In the genomic region with DNA sequence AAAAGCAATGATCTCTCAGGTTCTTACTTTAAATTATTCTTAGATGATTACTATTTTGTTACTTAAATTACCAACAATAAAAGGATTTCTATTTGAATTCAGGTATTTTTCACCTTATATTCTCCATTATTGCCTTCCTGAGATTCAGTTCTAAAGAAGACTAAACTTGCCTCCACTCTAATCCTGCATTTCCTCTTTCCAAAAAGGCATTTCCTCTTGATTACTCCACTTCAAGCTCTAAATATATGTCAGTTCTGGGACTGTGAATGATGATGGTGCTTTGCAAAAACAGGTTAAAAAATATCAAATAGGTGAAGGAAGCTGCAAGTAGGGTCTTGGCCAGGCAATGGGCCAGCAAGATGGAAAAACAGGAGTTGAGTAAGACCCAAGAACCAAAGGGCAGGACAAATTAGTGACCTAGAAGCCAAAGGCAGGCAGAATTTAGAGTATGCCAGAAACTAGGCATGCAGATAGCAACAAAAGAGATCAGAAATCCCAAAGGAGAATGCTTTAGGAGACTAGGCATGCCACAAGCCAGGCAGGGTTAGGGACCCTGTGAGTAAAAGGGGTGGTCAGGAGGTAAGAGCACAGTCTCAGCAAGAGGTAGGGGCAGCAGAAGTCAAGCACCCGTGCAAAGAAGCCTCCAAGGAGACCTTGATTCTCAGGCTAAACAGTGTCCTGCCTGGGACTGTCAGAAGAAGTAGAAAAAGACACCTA, we compare ENCODE assay signal across 17 cellular contexts. TPM values are rescaled to one million over a fixed set of nuclear protein-coding genes. Genes with fewer than 3 reads are reported as not detected.
DNase-seq lines count a peak whose midpoint lies in the region; ATAC-seq, FAIRE-seq and TF ChIP-seq lines count a peak whose summit lies in the region.
"Had no signal": no experiment of that assay in that cellular context is flagged by ENCODE, and none has a peak within 500 bp of the region (broad histone marks: within the 10 kb centered on the region; RNA-seq: fewer than 3 reads in every experiment).

No MANE protein-coding gene starts in this region.

- H3K4me3 ChIP-seq in OCI-LY7 (ENCODE audit: low read depth, low read length, poor library complexity, severe bottlenecking) (peak overlapping the region; percentile 47), K562 (no peak overlapping the region)
- H3K4me3 ChIP-seq: gastroesophageal sphincter had no signal

- peak overlapping the region; percentile 21 for H3K4me3 Mint-ChIP-seq in activated T-cell treated with anti-CD3 and anti-CD28 coated beads, Interleukin-2, amount 50 U/mL, for 4 hours
- peak overlapping the region; percentile 64 to 67 for H3K4me3 Mint-ChIP-seq in stimulated activated naive B cell treated with anti-CD40 and anti-IgM and Interleukin-4, amounts not matched to agents 10 μg/mL and 1 μg/mL and 100 μg/mL, for 72 hours
- H3K4me3 Mint-ChIP-seq: central memory CD8-positive, alpha-beta T cell had no signal

- CTCF ChIA-PET in OCI-LY7 (lab: Charles Lee; ENCODE audit: unreplicated experiment) (interaction anchor here (0.7 kb wide), 1 partner anchor 20 kb away, joined by 3 read pairs; no protein-coding TSS in a partner anchor), K562 (lab: Yijun Ruan, JAX; ENCODE audit: low intra/inter-chr PET ratio) (no interaction called here)

- WGBS in K562 (ENCODE audit: insufficient coverage, low coverage, missing lambda C conversion rate) = 15% methylated on average over 1 of the region's 1 CpG

- H3K36me3 ChIP-seq in OCI-LY7 (ENCODE audit: insufficient read depth, low read length) = no peaks in the 10 kb centered on the region
- H3K36me3 ChIP-seq in K562 (ENCODE audit: control insufficient read depth, insufficient read depth, low read length) = no peaks in the 10 kb centered on the region
- H3K36me3 ChIP-seq: gastroesophageal sphincter had no signal

- POLR2A ChIA-PET in OCI-LY7 (lab: Charles Lee) = interaction anchor here (0.6 to 9.8 kb wide), 14 partner anchors 8 to 107 kb away, joined by 3 to 98 read pairs (median 3); partner anchors contain the start of gene DIPK1A
- POLR2A ChIA-PET in K562 (lab: Yijun Ruan, JAX) = interaction anchor here (1.1 to 4.7 kb wide), 3 partner anchors 8 to 11 kb away, joined by 3 to 20 read pairs (median 5); partner anchors contain the start of gene DIPK1A

- peak overlapping the region; percentile 57; the same call in 1 of the 2 replicates for H2AFZ ChIP-seq in OCI-LY7 (ENCODE audit: low read length)
- peak overlapping the region; percentile 34; the same call in 1 of the 2 replicates for H2AFZ ChIP-seq in K562 (ENCODE audit: low read depth, low read length)

- no peak for TF ChIP-seq POLR2A in K562 (conservative IDR thresholded peaks at IDR 0.05)

- peak overlapping the region; percentile 92 for H3K27ac Mint-ChIP-seq in stimulated activated naive B cell treated with anti-CD40 and anti-IgM and Interleukin-4, amounts not matched to agents 10 μg/mL and 1 μg/mL and 100 μg/mL, for 72 hours

- peak overlapping the region; percentile 96 for H3K27ac ChIP-seq in OCI-LY7 (ENCODE audit: low read depth, low read length, poor library complexity, severe bottlenecking)
- H3K27ac ChIP-seq in K562 (ENCODE audit: extremely low read depth, low read depth, low read length) = no peak overlapping the region
- H3K27ac ChIP-seq: gastroesophageal sphincter had no signal

- no peak for ATAC-seq in activated T-cell treated with anti-CD3 and anti-CD28 coated beads, Interleukin-2, amount 50 U/mL, for 4 hours
- peak; percentile 50 for ATAC-seq in K562
- ATAC-seq in stimulated activated naive B cell treated with anti-CD40 and anti-IgM and Interleukin-4, amounts not matched to agents 10 μg/mL and 1 μg/mL and 100 μg/mL, for 72 hours (replicated peaks) = no peak
- no peak for ATAC-seq in HG02678 (IDR thresholded peaks at IDR 0.05; ENCODE audit: unreplicated experiment)
- ATAC-seq: gastroesophageal sphincter, HepG2 had no signal

- peak overlapping the region; percentile 70 for H3K4me2 ChIP-seq in OCI-LY7 (ENCODE audit: low read length)
- H3K4me2 ChIP-seq in K562 (ENCODE audit: insufficient read depth, low read length) = peak overlapping the region; percentile 32

- BruUV-seq in OCI-LY7 (replicated peaks; lab: Mats Ljungman, UMichigan) (no TSS peak), K562 (replicated peaks; lab: Mats Ljungman, UMichigan) (no TSS peak)

- no peak for TF ChIP-seq EP300 in K562 (IDR thresholded peaks at IDR 0.05; ENCODE audit: low read length)

- H3K4me1 ChIP-seq in OCI-LY7 (ENCODE audit: insufficient read depth, low read length, poor library complexity, severe bottlenecking) = peaks cover 98% of the 10 kb centered on the region
- peaks cover 10 to 31% of the 10 kb centered on the region in 2 experiments for H3K4me1 ChIP-seq in K562 (replicated peaks in 1 of 2; ENCODE audit: control insufficient read depth in 2 of 2, insufficient read depth in 2 of 2, low read length in 2 of 2)
- H3K4me1 ChIP-seq: gastroesophageal sphincter had no signal

- no peaks in the 10 kb centered on the region for H3K27me3 ChIP-seq in K562 (ENCODE audit: control insufficient read depth in 2 of 2, insufficient read depth in 2 of 2, low read length in 2 of 2)
- H3K27me3 ChIP-seq: gastroesophageal sphincter had no signal

- in situ Hi-C loops in K562 (cut with MboI) = no loop called here

- intact Hi-C loops in OCI-LY7 (cut with micrococcal nuclease; ENCODE audit: unreplicated experiment) = loop anchor here (1.0 kb wide), 1 partner anchor 57 kb away; no protein-coding TSS in a partner anchor
- intact Hi-C loops in K562 (cut with micrococcal nuclease) = no loop called here

- H3K79me2 ChIP-seq in OCI-LY7 (ENCODE audit: insufficient read depth, low read depth, low read length) (no peaks in the 10 kb centered on the region), K562 (ENCODE audit: control insufficient read depth, insufficient read depth, low read length) (no peaks in the 10 kb centered on the region)

- H3K9me1 ChIP-seq in K562 (ENCODE audit: control insufficient read depth, insufficient read depth, low read length) = no peaks in the 10 kb centered on the region

- H3K36me3 Mint-ChIP-seq in activated T-cell treated with anti-CD3 and anti-CD28 coated beads, Interleukin-2, amount 50 U/mL, for 4 hours (ENCODE audit: insufficient read depth) = no peaks in the 10 kb centered on the region
- peaks cover 0 to 4% of the 10 kb centered on the region in 2 donors for H3K36me3 Mint-ChIP-seq in stimulated activated naive B cell treated with anti-CD40 and anti-IgM and Interleukin-4, amounts not matched to agents 10 μg/mL and 1 μg/mL and 100 μg/mL, for 72 hours

- no peak for TF ChIP-seq CTCF in OCI-LY7 (conservative IDR thresholded peaks at IDR 0.05; ENCODE audit: low read length)
- TF ChIP-seq CTCF in K562 (IDR thresholded peaks at IDR 0.05 in 2 of 3, conservative IDR thresholded peaks at IDR 0.05 in 1 of 3; ENCODE audit: insufficient read depth in 2 of 3, low read depth in 1 of 3, low read length in 3 of 3) = no peak

- no peak for DNase-seq in activated T-cell treated with anti-CD3 and anti-CD28 coated beads, Interleukin-2, amount 50 U/mL, for 4 hours
- DNase-seq in activated T-cell treated with anti-CD3 and anti-CD28 coated beads for 4 hours (no peak), OCI-LY7 (ENCODE audit: low spot score) (no peak), K562 (ENCODE audit: extremely low read depth in 1 of 4, low spot score in 3 of 4) (no peak), ureter (ENCODE audit: low spot score) (no peak), NCI-H2196 (lab: John Stamatoyannopoulos, UW; ENCODE audit: unreplicated experiment) (no peak)
- DNase-seq in stimulated activated naive B cell treated with anti-CD40 and anti-IgM and Interleukin-4, amounts not matched to agents 10 μg/mL and 1 μg/mL and 100 μg/mL, for 72 hours = no peak
- DNase-seq: DMS 273 treated with DMSO at 0.1 percent for 48 hours, midbrain, NCI-H1694 treated with DMSO at 0.1 percent for 48 hours, NCI-H524 treated with DMSO at 0.1 percent for 48 hours, T1000 had no signal

- H3K27me3 Mint-ChIP-seq in activated T-cell treated with anti-CD3 and anti-CD28 coated beads, Interleukin-2, amount 50 U/mL, for 4 hours (ENCODE audit: low read depth) = no peaks in the 10 kb centered on the region
- no peaks in the 10 kb centered on the region for H3K27me3 Mint-ChIP-seq in stimulated activated naive B cell treated with anti-CD40 and anti-IgM and Interleukin-4, amounts not matched to agents 10 μg/mL and 1 μg/mL and 100 μg/mL, for 72 hours
- H3K27me3 Mint-ChIP-seq: central memory CD8-positive, alpha-beta T cell had no signal

- no peak for FAIRE-seq in K562 (lab: Jason Lieb, UNC)
- FAIRE-seq: endothelial cell of umbilical vein, HepG2 had no signal

- H3K9me2 ChIP-seq in OCI-LY7 (ENCODE audit: insufficient read depth, low read length) = no peaks in the 10 kb centered on the region

- H3K9me3 Mint-ChIP-seq in activated T-cell treated with anti-CD3 and anti-CD28 coated beads, Interleukin-2, amount 50 U/mL, for 4 hours = no peaks in the 10 kb centered on the region
- H3K9me3 Mint-ChIP-seq in stimulated activated naive B cell treated with anti-CD40 and anti-IgM and Interleukin-4, amounts not matched to agents 10 μg/mL and 1 μg/mL and 100 μg/mL, for 72 hours = peaks cover 0 to 2% of the 10 kb centered on the region in 2 donors
- H3K9me3 Mint-ChIP-seq: central memory CD8-positive, alpha-beta T cell had no signal

- no peaks in the 10 kb centered on the region for H4K20me1 ChIP-seq in OCI-LY7 (ENCODE audit: insufficient read depth, low read length)
- no peaks in the 10 kb centered on the region for H4K20me1 ChIP-seq in K562 (replicated peaks; ENCODE audit: control insufficient read depth, insufficient read depth, low read length)

- TF ChIP-seq RAD21 in K562 (CRISPR knock-in tag; conservative IDR thresholded peaks at IDR 0.05 in 1 of 2, IDR thresholded peaks at IDR 0.05 in 1 of 2) = no peak

- no peak overlapping the region; a peak in 1 of 4 replicates for H3K9ac ChIP-seq in K562 (ENCODE audit: insufficient read depth in 1 of 2, low read depth in 2 of 2, low read length in 2 of 2)

- H3K4me1 Mint-ChIP-seq in activated T-cell treated with anti-CD3 and anti-CD28 coated beads, Interleukin-2, amount 50 U/mL, for 4 hours (ENCODE audit: low read depth) = peaks cover 55% of the 10 kb centered on the region
- peaks cover 38 to 91% of the 10 kb centered on the region in 2 donors for H3K4me1 Mint-ChIP-seq in stimulated activated naive B cell treated with anti-CD40 and anti-IgM and Interleukin-4, amounts not matched to agents 10 μg/mL and 1 μg/mL and 100 μg/mL, for 72 hours

- H3K9me3 ChIP-seq in OCI-LY7 (ENCODE audit: low read length) (no peaks in the 10 kb centered on the region), K562 (replicated peaks; ENCODE audit: control insufficient read depth, insufficient read depth, low read depth, low read length) (no peaks in the 10 kb centered on the region)
- H3K9me3 ChIP-seq: gastroesophageal sphincter had no signal

RNA-seq across cellular contexts. Expression of gene DIPK1A, which starts 11.3 kb away (rescaled TPM):
- 1 to 10 TPM; 3.6 to 5.3 (median 4.2) TPM for total RNA-seq in activated T-cell treated with anti-CD3 and anti-CD28 coated beads, Interleukin-2, amount 50 U/mL, for 4 hours
- total RNA-seq in OCI-LY7 (2014; rRNA removed; shearing (Covaris generic)) = 13.0 and 13.5 TPM in 2 replicates
- total RNA-seq in OCI-LY7 (2022) = 25.4 and 26.2 TPM in 2 replicates
- total RNA-seq in K562 (2011; cell fraction: chromatin; rRNA removed; ENCODE audit: low replicate concordance) = 2.0 and 4.2 TPM in 2 replicates
- 1.5 and 1.7 TPM in 2 replicates for total RNA-seq in K562 (2011; cell fraction: nucleolus; rRNA removed)
- total RNA-seq in K562 (2011; cell fraction: nucleoplasm; rRNA removed) = 3.3 and 4.8 TPM in 2 replicates
- 0.54 and 0.69 TPM in 2 replicates for total RNA-seq in K562 (2014; rRNA removed)
- 1.3 and 1.9 TPM in 2 replicates for total RNA-seq in K562 (2014; rRNA removed; fragmentation: Illumina TruSeq; extraction: Trizol)
- 1.1 and 1.2 TPM in 2 replicates for total RNA-seq in K562 (2015; rRNA removed; fragmentation: Illumina TruSeq; extraction: Trizol)
- 1.3 TPM in 2 replicates for total RNA-seq in K562 (2021)
- polyA plus RNA-seq in K562 (2011; rRNA removed) = 1.4 and 2.0 TPM in 2 replicates
- polyA plus RNA-seq in K562 (2011; cell fraction: cytosol; rRNA removed) = 0.19 and 0.84 TPM in 2 replicates
- polyA plus RNA-seq in K562 (2011; cell fraction: nucleus; rRNA removed) = 0.51 TPM in 2 replicates
- 2.6 and 3.5 TPM in 2 replicates for polyA plus RNA-seq in K562 (2012)
- polyA plus RNA-seq in K562 (2014; fragmentation: Illumina TruSeq; extraction: Trizol) = 1.5 TPM in 2 replicates
- polyA plus RNA-seq in K562 (2014; fragmentation: Nextera tagmentation; extraction: Ambion mirVana) = 1 to 10 TPM; 2.4 to 2.5 TPM
- polyA plus RNA-seq in K562 (2014; rRNA removed) = 0.65 and 0.91 TPM in 2 replicates
- 2.1 and 2.7 TPM in 2 replicates for polyA minus RNA-seq in K562 (2011; rRNA and poly(A)+ RNA removed)
- polyA minus RNA-seq in K562 (2011; cell fraction: cytosol; rRNA and poly(A)+ RNA removed) = 0.73 and 0.76 TPM in 2 replicates
- polyA minus RNA-seq in K562 (2011; cell fraction: nucleus; rRNA and poly(A)+ RNA removed) = 0.56 and 0.67 TPM in 2 replicates
- 8.9 TPM for total RNA-seq in ureter
